Comparison of ENCODE assay signal across 22 cellular contexts in the genomic region with DNA sequence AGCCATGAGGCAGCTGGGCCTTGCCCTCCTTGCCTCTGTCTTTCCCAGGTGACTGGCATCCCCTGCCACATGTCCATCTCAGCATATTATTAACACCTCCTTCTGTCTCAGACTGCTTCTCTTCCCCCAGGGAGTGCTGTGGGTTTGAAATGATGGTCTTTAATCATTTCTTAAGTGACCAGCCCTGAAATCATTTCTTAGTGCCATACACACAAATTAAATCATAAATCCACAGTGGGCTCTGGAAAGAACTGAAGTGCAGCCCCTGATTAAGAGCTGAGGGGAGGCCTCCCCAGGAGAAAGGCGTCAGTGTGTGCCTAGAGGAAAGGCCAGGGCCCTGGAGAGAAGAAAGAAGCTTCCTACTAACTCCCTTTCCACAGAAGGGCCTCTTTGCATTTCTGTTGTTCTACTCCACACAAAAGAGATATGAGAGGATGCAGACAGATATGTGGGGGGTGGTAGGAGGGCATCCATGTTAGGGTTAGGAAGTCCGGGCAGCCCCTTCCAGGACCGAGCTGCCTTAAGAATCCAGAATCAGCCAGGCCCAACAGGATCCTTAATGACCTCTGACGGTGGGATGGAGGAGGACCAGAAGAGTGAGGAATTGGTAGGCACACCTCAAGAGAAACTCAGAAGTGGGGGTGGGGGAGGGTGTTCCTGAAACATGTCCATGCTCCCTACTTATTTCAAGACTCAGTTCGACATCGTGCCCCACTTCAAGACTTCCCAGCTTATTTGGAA.
A peak's percentile ranks its signal among the peaks of the same experiment; 100 is the strongest.
DNase-seq lines count a peak whose midpoint lies in the region; ATAC-seq and TF ChIP-seq lines count a peak whose summit lies in the region.
"Had no signal": no experiment of that assay in that cellular context is flagged by ENCODE, and none has a peak within 500 bp of the region (broad histone marks: within the 10 kb centered on the region; RNA-seq: fewer than 3 reads in every experiment).

No MANE protein-coding gene starts in this region.

- H3K79me2 ChIP-seq in GM23338 (replicated peaks; ENCODE audit: insufficient read depth) (no peaks in the 10 kb centered on the region), parathyroid adenoma (no peaks in the 10 kb centered on the region)

- H3K36me3 ChIP-seq in GM23338 (ENCODE audit: insufficient read depth) (no peaks in the 10 kb centered on the region), parathyroid adenoma (ENCODE audit: control insufficient read depth, insufficient read depth, low read length) (no peaks in the 10 kb centered on the region)
- H3K36me3 ChIP-seq: BE2C; BLaER1 treated with 17β-estradiol and CSF1 and Interleukin-3, amounts not matched to agents 10 nM and 100 nM; HAP-1 had no signal

- peak overlapping the region; percentile 24; the same call in 1 of the 2 replicates for H3K27ac Mint-ChIP-seq in GM23338
- peak overlapping the region in 3 of 5 experiments; percentile 4 to 61 (median 5) for H3K27ac Mint-ChIP-seq in brain
- H3K27ac Mint-ChIP-seq in activated CD4-positive, alpha-beta T cell treated with anti-CD3 and anti-CD28 coated beads, Interleukin-2, amount 10 ng/mL, durations not matched to agents 24 days and 14 days: no peak overlapping the region
- H3K27ac Mint-ChIP-seq: CD14-positive monocyte; CD4-positive, alpha-beta T cell; CD8-positive, alpha-beta memory T cell; HFFc6 had no signal

- no peak overlapping the region for H3K27ac ChIP-seq in GM23338 (ENCODE audit: low read depth)
- peak overlapping the region; percentile 73 for H3K27ac ChIP-seq in parathyroid adenoma
- H3K27ac ChIP-seq: A549; BLaER1 treated with 17β-estradiol and CSF1 and Interleukin-3, amounts not matched to agents 10 nM and 100 nM had no signal

- no peak for TF ChIP-seq CTCF in GM23338 (conservative IDR thresholded peaks at IDR 0.05; ENCODE audit: low read depth in 2 of 2)
- TF ChIP-seq CTCF in brain (conservative IDR thresholded peaks at IDR 0.05): no peak
- no peak for TF ChIP-seq CTCF in parathyroid adenoma (IDR thresholded peaks at IDR 0.05)

- H3K4me2 ChIP-seq in GM23338: no peak overlapping the region
- no peak overlapping the region for H3K4me2 ChIP-seq in parathyroid adenoma (ENCODE audit: low read length)
- H3K4me2 ChIP-seq: A549; BLaER1 treated with 17β-estradiol and CSF1 and Interleukin-3, amounts not matched to agents 10 nM and 100 nM had no signal

- no peaks in the 10 kb centered on the region for H3K4me1 ChIP-seq in GM23338 (ENCODE audit: insufficient read depth)
- peaks cover 23% of the 10 kb centered on the region for H3K4me1 ChIP-seq in parathyroid adenoma
- H3K4me1 ChIP-seq: A549, BE2C, HAP-1 had no signal

- ATAC-seq in GM23338: no peak
- no peak for ATAC-seq in HG02938 (IDR thresholded peaks at IDR 0.05; ENCODE audit: unreplicated experiment)
- ATAC-seq in GM19023 (IDR thresholded peaks at IDR 0.05; ENCODE audit: unreplicated experiment): no peak
- ATAC-seq: A549, GM12878 had no signal

- H3K9ac ChIP-seq in parathyroid adenoma: no peak overlapping the region
- H3K9ac ChIP-seq: BLaER1 treated with 17β-estradiol and CSF1 and Interleukin-3, amounts not matched to agents 10 nM and 100 nM had no signal

- H3K4me1 Mint-ChIP-seq in GM23338 (peaks cover 19% of the 10 kb centered on the region; the same call in 2 of the 3 replicates), brain (peaks cover 38% of the 10 kb centered on the region)
- no peaks in the 10 kb centered on the region for H3K4me1 Mint-ChIP-seq in activated CD4-positive, alpha-beta T cell treated with anti-CD3 and anti-CD28 coated beads, Interleukin-2, amount 10 ng/mL, durations not matched to agents 24 days and 14 days
- H3K4me1 Mint-ChIP-seq: CD14-positive monocyte; CD8-positive, alpha-beta memory T cell had no signal

- H3K9me2 ChIP-seq in GM23338 (ENCODE audit: insufficient read depth): no peaks in the 10 kb centered on the region

- no peak overlapping the region for H3K4me3 Mint-ChIP-seq in GM23338
- H3K4me3 Mint-ChIP-seq in brain: no peak overlapping the region
- H3K4me3 Mint-ChIP-seq in activated CD4-positive, alpha-beta T cell treated with anti-CD3 and anti-CD28 coated beads, Interleukin-2, amount 10 ng/mL, durations not matched to agents 24 days and 14 days: no peak overlapping the region
- H3K4me3 Mint-ChIP-seq: CD14-positive monocyte; CD4-positive, alpha-beta T cell; CD8-positive, alpha-beta memory T cell; HFFc6 had no signal

- H2AFZ ChIP-seq in GM23338: no peak overlapping the region
- H2AFZ ChIP-seq in parathyroid adenoma: peak overlapping the region; percentile 62

- no peaks in the 10 kb centered on the region for H4K20me1 ChIP-seq in GM23338 (replicated peaks; ENCODE audit: insufficient read depth)
- H4K20me1 ChIP-seq: BLaER1 treated with 17β-estradiol and CSF1 and Interleukin-3, amounts not matched to agents 10 nM and 100 nM had no signal

- H3K27me3 Mint-ChIP-seq in GM23338 (ENCODE audit: insufficient read depth, low read depth, poor library complexity): peaks cover 4% of the 10 kb centered on the region
- no peaks in the 10 kb centered on the region for H3K27me3 Mint-ChIP-seq in brain
- no peaks in the 10 kb centered on the region for H3K27me3 Mint-ChIP-seq in activated CD4-positive, alpha-beta T cell treated with anti-CD3 and anti-CD28 coated beads, Interleukin-2, amount 10 ng/mL, durations not matched to agents 24 days and 14 days
- H3K27me3 Mint-ChIP-seq: CD4-positive, alpha-beta T cell had no signal

- no peaks in the 10 kb centered on the region for H3F3A ChIP-seq in GM23338 (replicated peaks; ENCODE audit: low read depth)

- H3K27me3 ChIP-seq in GM23338 (ENCODE audit: insufficient read depth): no peaks in the 10 kb centered on the region
- H3K27me3 ChIP-seq in parathyroid adenoma (ENCODE audit: control insufficient read depth, insufficient read depth, low read length): no peaks in the 10 kb centered on the region
- H3K27me3 ChIP-seq: BE2C had no signal

- intact Hi-C loops in activated CD4-positive, alpha-beta T cell treated with anti-CD3 and anti-CD28 coated beads, Interleukin-2, amount 10 ng/mL, durations not matched to agents 24 days and 14 days (cut with micrococcal nuclease): no loop called here

- no peaks in the 10 kb centered on the region for H3K9me3 ChIP-seq in parathyroid adenoma (ENCODE audit: control insufficient read depth, low read length)
- H3K9me3 ChIP-seq: A549; BE2C; BLaER1 treated with 17β-estradiol and CSF1 and Interleukin-3, amounts not matched to agents 10 nM and 100 nM; HAP-1 had no signal

- H3K9me3 Mint-ChIP-seq in GM23338 (no peaks in the 10 kb centered on the region), brain (no peaks in the 10 kb centered on the region)
- no peaks in the 10 kb centered on the region for H3K9me3 Mint-ChIP-seq in activated CD4-positive, alpha-beta T cell treated with anti-CD3 and anti-CD28 coated beads, Interleukin-2, amount 10 ng/mL, durations not matched to agents 24 days and 14 days
- H3K9me3 Mint-ChIP-seq: CD4-positive, alpha-beta T cell; HFFc6 had no signal

- no peak for DNase-seq in GM23338 (ENCODE audit: low spot score)
- no peak for DNase-seq in activated CD4-positive, alpha-beta T cell treated with anti-CD3 and anti-CD28 coated beads, Interleukin-2, amount 10 ng/mL, durations not matched to agents 24 days and 14 days
- DNase-seq: 8988T; ACHN; AML-193; BE2C; CD4-positive, alpha-beta T cell; CD8-positive, alpha-beta memory T cell; DMS 273 treated with DMSO at 0.1 percent for 48 hours; EL; GDM1; GOT3; HFFc6 had no signal

- no peak overlapping the region for H3K4me3 ChIP-seq in GM23338
- no peak overlapping the region for H3K4me3 ChIP-seq in parathyroid adenoma (ENCODE audit: low read depth, low read length)
- H3K4me3 ChIP-seq: A549; BLaER1 treated with 17β-estradiol and CSF1 and Interleukin-3, amounts not matched to agents 10 nM and 100 nM; GM12878; HAP-1 had no signal

- H3K36me3 Mint-ChIP-seq in GM23338 (ENCODE audit: low read depth) (no peaks in the 10 kb centered on the region), brain (no peaks in the 10 kb centered on the region)
- H3K36me3 Mint-ChIP-seq in activated CD4-positive, alpha-beta T cell treated with anti-CD3 and anti-CD28 coated beads, Interleukin-2, amount 10 ng/mL, durations not matched to agents 24 days and 14 days (ENCODE audit: low read depth): no peaks in the 10 kb centered on the region
- H3K36me3 Mint-ChIP-seq: CD14-positive monocyte; CD8-positive, alpha-beta memory T cell had no signal

TF ChIP-seq in GM23338, 12 proteins besides CTCF, POLR2A, EP300 and RAD21 (continues in another document):
- TF ChIP-seq, protein P1, sequence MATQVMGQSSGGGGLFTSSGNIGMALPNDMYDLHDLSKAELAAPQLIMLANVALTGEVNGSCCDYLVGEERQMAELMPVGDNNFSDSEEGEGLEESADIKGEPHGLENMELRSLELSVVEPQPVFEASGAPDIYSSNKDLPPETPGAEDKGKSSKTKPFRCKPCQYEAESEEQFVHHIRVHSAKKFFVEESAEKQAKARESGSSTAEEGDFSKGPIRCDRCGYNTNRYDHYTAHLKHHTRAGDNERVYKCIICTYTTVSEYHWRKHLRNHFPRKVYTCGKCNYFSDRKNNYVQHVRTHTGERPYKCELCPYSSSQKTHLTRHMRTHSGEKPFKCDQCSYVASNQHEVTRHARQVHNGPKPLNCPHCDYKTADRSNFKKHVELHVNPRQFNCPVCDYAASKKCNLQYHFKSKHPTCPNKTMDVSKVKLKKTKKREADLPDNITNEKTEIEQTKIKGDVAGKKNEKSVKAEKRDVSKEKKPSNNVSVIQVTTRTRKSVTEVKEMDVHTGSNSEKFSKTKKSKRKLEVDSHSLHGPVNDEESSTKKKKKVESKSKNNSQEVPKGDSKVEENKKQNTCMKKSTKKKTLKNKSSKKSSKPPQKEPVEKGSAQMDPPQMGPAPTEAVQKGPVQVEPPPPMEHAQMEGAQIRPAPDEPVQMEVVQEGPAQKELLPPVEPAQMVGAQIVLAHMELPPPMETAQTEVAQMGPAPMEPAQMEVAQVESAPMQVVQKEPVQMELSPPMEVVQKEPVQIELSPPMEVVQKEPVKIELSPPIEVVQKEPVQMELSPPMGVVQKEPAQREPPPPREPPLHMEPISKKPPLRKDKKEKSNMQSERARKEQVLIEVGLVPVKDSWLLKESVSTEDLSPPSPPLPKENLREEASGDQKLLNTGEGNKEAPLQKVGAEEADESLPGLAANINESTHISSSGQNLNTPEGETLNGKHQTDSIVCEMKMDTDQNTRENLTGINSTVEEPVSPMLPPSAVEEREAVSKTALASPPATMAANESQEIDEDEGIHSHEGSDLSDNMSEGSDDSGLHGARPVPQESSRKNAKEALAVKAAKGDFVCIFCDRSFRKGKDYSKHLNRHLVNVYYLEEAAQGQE (IDR thresholded peaks at IDR 0.05; ENCODE audit: unreplicated experiment): no peak
- no peak for TF ChIP-seq JUNB (IDR thresholded peaks at IDR 0.05; ENCODE audit: unreplicated experiment)
- TF ChIP-seq, protein P2, sequence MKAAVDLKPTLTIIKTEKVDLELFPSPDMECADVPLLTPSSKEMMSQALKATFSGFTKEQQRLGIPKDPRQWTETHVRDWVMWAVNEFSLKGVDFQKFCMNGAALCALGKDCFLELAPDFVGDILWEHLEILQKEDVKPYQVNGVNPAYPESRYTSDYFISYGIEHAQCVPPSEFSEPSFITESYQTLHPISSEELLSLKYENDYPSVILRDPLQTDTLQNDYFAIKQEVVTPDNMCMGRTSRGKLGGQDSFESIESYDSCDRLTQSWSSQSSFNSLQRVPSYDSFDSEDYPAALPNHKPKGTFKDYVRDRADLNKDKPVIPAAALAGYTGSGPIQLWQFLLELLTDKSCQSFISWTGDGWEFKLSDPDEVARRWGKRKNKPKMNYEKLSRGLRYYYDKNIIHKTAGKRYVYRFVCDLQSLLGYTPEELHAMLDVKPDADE (IDR thresholded peaks at IDR 0.05): no peak
